1 cellular context compared by ENCODE assay signal in genomic region chr1:93907718-93908117, GRCh38.
TF ChIP-seq lines count a peak whose summit lies in the region.

No MANE protein-coding gene starts in this region.

TF ChIP-seq in HepG2, 621 proteins besides CTCF, POLR2A, EP300 and RAD21 (continued from another document):
- TF ChIP-seq ZNF713 (CRISPR knock-in tag; IDR thresholded peaks at IDR 0.05) (0 out of 2 replicates have a peak, but pooled peaks have one; percentile 7), MTF2 (CRISPR knock-in tag; IDR thresholded peaks at IDR 0.05; ENCODE audit: borderline replicate concordance) (no peak), ZNF747 (CRISPR knock-in tag; IDR thresholded peaks at IDR 0.05; ENCODE audit: borderline replicate concordance) (no peak), ZNF850 (CRISPR knock-in tag; conservative IDR thresholded peaks at IDR 0.05) (no peak), MIXL1 (CRISPR knock-in tag; IDR thresholded peaks at IDR 0.05) (no peak), SOX6 (IDR thresholded peaks at IDR 0.05) (no peak), SOX6 (CRISPR knock-in tag; IDR thresholded peaks at IDR 0.05) (0 out of 2 replicates have a peak, but pooled peaks have one; percentile 2), HMGXB3 (CRISPR knock-in tag; IDR thresholded peaks at IDR 0.05; ENCODE audit: borderline replicate concordance) (no peak), ZNF530 (CRISPR knock-in tag; IDR thresholded peaks at IDR 0.05; ENCODE audit: low read depth) (no peak), HNF4A (CRISPR knock-in tag; IDR thresholded peaks at IDR 0.05) (no peak), HOMEZ (CRISPR knock-in tag; IDR thresholded peaks at IDR 0.05; ENCODE audit: low read depth) (no peak), CBX5 (CRISPR knock-in tag; IDR thresholded peaks at IDR 0.05; ENCODE audit: borderline replicate concordance) (no peak), CENPX (CRISPR knock-in tag; IDR thresholded peaks at IDR 0.05) (no peak)
